ENCODE assay signal across 25 cellular contexts in the genomic region with DNA sequence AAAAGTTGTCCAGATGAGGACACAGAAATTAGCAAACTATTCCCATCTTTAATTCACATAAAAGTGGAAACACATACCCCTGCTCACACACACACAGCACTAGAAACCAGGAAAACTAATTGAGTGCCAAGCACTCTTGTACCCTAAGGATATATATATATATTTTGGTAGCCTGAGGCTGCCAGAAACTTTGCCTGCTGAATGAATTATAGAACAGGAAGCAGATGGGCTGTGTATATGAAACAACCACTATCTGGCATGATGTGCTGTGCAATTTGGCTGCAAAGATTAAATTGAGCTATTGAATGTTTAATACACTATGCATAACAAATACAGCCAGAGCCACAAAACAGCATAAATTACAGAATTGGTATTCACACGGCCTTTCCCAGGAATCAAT.
DNase-seq lines count a peak whose midpoint lies in the region; ATAC-seq and TF ChIP-seq lines count a peak whose summit lies in the region.
"Had no signal": no experiment of that assay in that cellular context is flagged by ENCODE, and none has a peak within 500 bp of the region (broad histone marks: within the 10 kb centered on the region; RNA-seq: fewer than 3 reads in every experiment).

No MANE protein-coding gene starts in this region.

- no peak for TF ChIP-seq EP300 in stomach (IDR thresholded peaks at IDR 0.05)

- peak overlapping the region in 5 of 12 donors; percentile 13 to 77 (median 19) for H3K27ac ChIP-seq in heart left ventricle
- peak overlapping the region; percentile 24; the same call in 1 of the 2 replicates for H3K27ac ChIP-seq in SJSA1
- peak overlapping the region in 3 of 5 donors; percentile 26 to 62 (median 53) for H3K27ac ChIP-seq in stomach
- H3K27ac ChIP-seq: HL-60, spleen had no signal

- intact Hi-C loops in Right ventricle myocardium inferior (cut with DNase I) = loop anchor here (10.0 kb wide), 1 partner anchor 130 kb away; no protein-coding TSS in a partner anchor
- intact Hi-C loops in heart left ventricle (cut with DNase I) = loop anchor here in 1 of 10 donors (5.0 kb wide), 1 partner anchor 32 kb away; no protein-coding TSS in a partner anchor
- intact Hi-C loops in stomach (cut with DNase I; ENCODE audit: low total_unique reads) = no loop called here

- DNase-seq in Right ventricle myocardium inferior (ENCODE audit: missing footprints) (no peak), heart left ventricle (no peak), SJSA1 (ENCODE audit: low read depth in 1 of 2, low spot score in 2 of 2) (no peak), inferior parietal cortex (ENCODE audit: extremely low spot score) (peak; percentile 34), stomach (no peak), SK-N-DZ (ENCODE audit: low spot score) (no peak), NCI-H2227 treated with DMSO at 0.1 percent for 48 hours (lab: John Stamatoyannopoulos, UW) (no peak)
- DNase-seq: activated CD4-positive, CD25-positive, alpha-beta regulatory T cell treated with anti-CD3 and anti-CD28 coated beads, Interleukin-2, amount 50 U/mL, for 72 hours; activated naive CD4-positive, alpha-beta T cell treated with anti-CD3 and anti-CD28 coated beads, Interleukin-2, amount 50 U/mL, for 16 hours; activated T-cell treated with anti-CD3 and anti-CD28 coated beads, Interleukin-2, amount 50 U/mL, for 72 hours; CD4-positive, alpha-beta T cell; effector memory CD8-positive, alpha-beta T cell; H9; hypothalamus; naive thymus-derived CD8-positive, alpha-beta T cell; NCI-H2081 treated with DMSO at 0.1 percent for 48 hours; NCI-H526; posterior cingulate gyrus; SIG-M5; spleen; stimulated activated CD4-positive, alpha-beta T cell treated with anti-CD3 and anti-CD28 coated beads, Interleukin-4, amount 100 ng/mL, for 4 hours; T1000 had no signal

- ATAC-seq in Right ventricle myocardium inferior (peak; percentile 3), heart left ventricle (no peak), GM21786 (IDR thresholded peaks at IDR 0.05; ENCODE audit: unreplicated experiment) (no peak)
- ATAC-seq: activated T-cell treated with anti-CD3 and anti-CD28 coated beads, Interleukin-2, amount 50 U/mL, for 72 hours; effector memory CD8-positive, alpha-beta T cell; naive thymus-derived CD8-positive, alpha-beta T cell had no signal

- TF ChIP-seq CTCF in heart left ventricle (IDR thresholded peaks at IDR 0.05) = no peak
- TF ChIP-seq CTCF in stomach (IDR thresholded peaks at IDR 0.05) = no peak

- TF ChIP-seq POLR2A in heart left ventricle (IDR thresholded peaks at IDR 0.05) (no peak), stomach (IDR thresholded peaks at IDR 0.05) (no peak)

- no peaks in the 10 kb centered on the region for H3K9me3 ChIP-seq in heart left ventricle
- no peaks in the 10 kb centered on the region for H3K9me3 ChIP-seq in SJSA1 (replicated peaks)
- no peaks in the 10 kb centered on the region for H3K9me3 ChIP-seq in stomach
- H3K9me3 ChIP-seq: ascending aorta, spleen had no signal

- 52 to 66% (median 55%) methylated on average over 1 of the region's 1 CpG for WGBS in heart left ventricle, 4 donors
- 45 to 66% (median 52%) methylated on average over 1 of the region's 1 CpG for WGBS in stomach, 5 donors

- H3K27me3 ChIP-seq in heart left ventricle (no peaks in the 10 kb centered on the region), SJSA1 (replicated peaks) (no peaks in the 10 kb centered on the region), stomach (no peaks in the 10 kb centered on the region)
- H3K27me3 ChIP-seq: ascending aorta had no signal

- H3K36me3 ChIP-seq in heart left ventricle (no peaks in the 10 kb centered on the region), SJSA1 (no peaks in the 10 kb centered on the region), stomach (no peaks in the 10 kb centered on the region)
- H3K36me3 ChIP-seq: ascending aorta, spleen had no signal

- H3K4me1 ChIP-seq in heart left ventricle (peaks cover 0 to 29% (median 5%) of the 10 kb centered on the region in 12 donors), SJSA1 (replicated peaks) (peaks cover 32% of the 10 kb centered on the region), stomach (peaks cover 0 to 19% (median 0%) of the 10 kb centered on the region in 4 donors)
- H3K4me1 ChIP-seq: ascending aorta had no signal

- peak overlapping the region in 1 of 12 donors; percentile 2 for H3K4me3 ChIP-seq in heart left ventricle
- no peak overlapping the region for H3K4me3 ChIP-seq in SJSA1
- H3K4me3 ChIP-seq in stomach = no peak overlapping the region
- H3K4me3 ChIP-seq: ascending aorta, spleen had no signal
